22 cellular contexts compared by ENCODE assay signal in the genomic region with DNA sequence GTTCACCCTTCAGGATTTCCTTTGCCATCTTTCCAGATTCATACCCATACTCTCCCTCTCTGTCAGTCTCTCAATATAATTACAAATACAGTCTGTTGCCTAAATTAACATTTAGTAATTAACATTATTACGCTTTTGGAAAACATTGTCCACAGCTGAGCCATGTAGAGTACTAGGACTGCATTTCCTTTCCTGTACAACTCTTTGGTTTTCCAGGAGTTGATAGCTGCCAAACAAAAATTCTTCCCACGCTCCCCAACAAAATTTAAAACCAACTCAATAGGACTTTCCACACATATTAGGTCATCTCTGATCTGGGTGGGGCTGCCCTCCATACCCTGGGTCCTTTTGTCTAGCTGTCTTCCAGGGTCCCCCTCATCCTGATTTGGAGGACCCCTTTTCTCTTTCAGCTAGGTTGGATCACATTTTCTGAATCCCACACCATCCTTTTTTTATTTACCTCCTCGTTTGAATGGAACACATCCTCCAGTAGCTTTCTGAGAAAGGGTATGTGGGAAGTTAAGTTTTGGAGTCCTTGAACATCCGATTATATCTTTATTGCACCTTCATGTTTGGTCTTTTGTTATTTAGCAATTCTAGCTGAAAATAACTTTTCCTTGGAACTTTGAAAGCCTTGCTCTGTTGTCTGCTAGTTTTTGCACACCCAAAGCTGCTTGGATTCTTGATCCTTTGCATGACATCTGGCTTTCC. TPM values are rescaled to one million over a fixed set of nuclear protein-coding genes. Genes with fewer than 3 reads are reported as not detected.
DNase-seq lines count a peak whose midpoint lies in the region; ATAC-seq, FAIRE-seq and TF ChIP-seq lines count a peak whose summit lies in the region.
"Had no signal": no experiment of that assay in that cellular context is flagged by ENCODE, and none has a peak within 500 bp of the region (broad histone marks: within the 10 kb centered on the region; RNA-seq: fewer than 3 reads in every experiment).

No MANE protein-coding gene starts in this region.

- no peak overlapping the region for H3K9ac ChIP-seq in K562 (ENCODE audit: insufficient read depth in 1 of 2, low read depth in 2 of 2, low read length in 2 of 2)

- POLR2A ChIA-PET in A549 (lab: Yijun Ruan, JAX), result no interaction called here
- POLR2A ChIA-PET in HEK293 (lab: Yijun Ruan, JAX), result interaction anchor here (0.5 kb wide), 1 partner anchor 30 kb away, joined by 4 read pairs; no protein-coding TSS in a partner anchor
- POLR2A ChIA-PET in K562 (lab: Yijun Ruan, JAX), result interaction anchor here (0.8 to 1.5 kb wide), 4 partner anchors 10 to 49 kb away, joined by 3 read pairs; no protein-coding TSS in a partner anchor

- no peak overlapping the region for H3K27ac Mint-ChIP-seq in T-helper 17 cell
- H3K27ac Mint-ChIP-seq: CD4-positive, alpha-beta memory T cell; HFFc6 had no signal

- H3K27ac ChIP-seq in A549, result no peak overlapping the region
- H3K27ac ChIP-seq in HEK293 (ENCODE audit: extremely low read depth, low read depth, low read length), result no peak overlapping the region
- no peak overlapping the region for H3K27ac ChIP-seq in K562 (ENCODE audit: extremely low read depth, low read depth, low read length)

- TF ChIP-seq POLR2A in A549 (IDR thresholded peaks at IDR 0.05; ENCODE audit: low read length) (no peak), K562 (conservative IDR thresholded peaks at IDR 0.05) (no peak)

- H3K4me3 Mint-ChIP-seq in T-helper 17 cell, result no peak overlapping the region
- H3K4me3 Mint-ChIP-seq: CD4-positive, alpha-beta memory T cell; HFFc6 had no signal

- in situ Hi-C loops in K562 (cut with MboI), result no loop called here

- H3K4me2 ChIP-seq in A549 (no peak overlapping the region), K562 (ENCODE audit: insufficient read depth, low read length) (no peak overlapping the region)

- peaks cover 47% of the 10 kb centered on the region for H3K27me3 Mint-ChIP-seq in T-helper 17 cell

- peaks cover 0 to 11% of the 10 kb centered on the region in 2 experiments; a peak in 2 of 5 replicates for H3K27me3 ChIP-seq in K562 (ENCODE audit: control insufficient read depth in 2 of 2, insufficient read depth in 2 of 2, low read length in 2 of 2)

- intact Hi-C loops in K562 (cut with micrococcal nuclease), result no loop called here

- ATAC-seq in A549 (no peak), K562 (no peak), T-helper 17 cell (no peak)

- no peaks in the 10 kb centered on the region for H3K4me1 Mint-ChIP-seq in T-helper 17 cell
- H3K4me1 Mint-ChIP-seq: CD4-positive, alpha-beta memory T cell had no signal

- TF ChIP-seq CTCF in A549 (IDR thresholded peaks at IDR 0.05) (no peak), HEK293 (tag by site-specific recombination; IDR thresholded peaks at IDR 0.05) (no peak), K562 (IDR thresholded peaks at IDR 0.05 in 2 of 3, conservative IDR thresholded peaks at IDR 0.05 in 1 of 3; ENCODE audit: insufficient read depth in 2 of 3, low read depth in 1 of 3, low read length in 3 of 3) (no peak)

- TF ChIP-seq RAD21 in A549 (conservative IDR thresholded peaks at IDR 0.05 in 1 of 2, IDR thresholded peaks at IDR 0.05 in 1 of 2) (no peak), K562 (CRISPR knock-in tag; conservative IDR thresholded peaks at IDR 0.05 in 1 of 2, IDR thresholded peaks at IDR 0.05 in 1 of 2) (no peak)

- H3K9me1 ChIP-seq in K562 (ENCODE audit: control insufficient read depth, insufficient read depth, low read length), result no peaks in the 10 kb centered on the region

- H3K36me3 ChIP-seq in HEK293 (ENCODE audit: control insufficient read depth in 2 of 2, insufficient read depth in 1 of 2, low read length in 2 of 2) (no peaks in the 10 kb centered on the region), K562 (ENCODE audit: control insufficient read depth, insufficient read depth, low read length) (no peaks in the 10 kb centered on the region)

- H3K9me3 ChIP-seq in A549 (peaks cover 30% of the 10 kb centered on the region), HEK293 (ENCODE audit: control insufficient read depth, insufficient read depth, low read depth, low read length) (no peaks in the 10 kb centered on the region), K562 (replicated peaks; ENCODE audit: control insufficient read depth, insufficient read depth, low read depth, low read length) (peaks cover 11% of the 10 kb centered on the region), T-helper 17 cell (ENCODE audit: control insufficient read depth, low read length, poor library complexity, severe bottlenecking) (peaks cover 7% of the 10 kb centered on the region)

- BruUV-seq in K562 (replicated peaks; lab: Mats Ljungman, UMichigan), result no TSS peak

- H3K79me2 ChIP-seq in K562 (ENCODE audit: control insufficient read depth, insufficient read depth, low read length), result no peaks in the 10 kb centered on the region

- DNase-seq in A549 (ENCODE audit: low read depth in 1 of 2, low spot score in 1 of 2) (no peak), K562 (ENCODE audit: extremely low read depth in 1 of 4, low spot score in 3 of 4) (no peak), retina (no peak), NCI-H345 treated with DMSO at 0.1 percent for 48 hours (lab: John Stamatoyannopoulos, UW; ENCODE audit: unreplicated experiment) (no peak), T-helper 17 cell (no peak)
- DNase-seq: 8988T, C1 segment of cervical spinal cord, Calu3, COR-L47, DMS53, DMS79 treated with DMSO at 0.1 percent for 48 hours, GOT3, H7, HCEC 1CT, HFFc6 had no signal

- FAIRE-seq in A549 (lab: Jason Lieb, UNC), result no peak
- no peak for FAIRE-seq in K562 (lab: Jason Lieb, UNC)
- FAIRE-seq: GM12892 had no signal

- H3K4me3 ChIP-seq in A549, result no peak overlapping the region
- H3K4me3 ChIP-seq in HEK293 (ENCODE audit: low read depth, low read length), result no peak overlapping the region
- no peak overlapping the region for H3K4me3 ChIP-seq in K562

- no peaks in the 10 kb centered on the region for H4K20me1 ChIP-seq in K562 (replicated peaks; ENCODE audit: control insufficient read depth, insufficient read depth, low read length)

- whole genome bisulfite sequencing in A549 (ENCODE audit: missing lambda C conversion rate), result 26% methylated on average over 4 of the region's 4 CpGs
- 7% methylated on average over 4 of the region's 4 CpGs for WGBS in K562 (ENCODE audit: insufficient coverage, low coverage, missing lambda C conversion rate)

- H3K4me1 ChIP-seq in A549 (no peaks in the 10 kb centered on the region), HEK293 (ENCODE audit: control insufficient read depth, insufficient read depth, low read length) (no peaks in the 10 kb centered on the region; the same call in 1 of the 2 replicates), K562 (replicated peaks in 1 of 2; ENCODE audit: control insufficient read depth in 2 of 2, insufficient read depth in 2 of 2, low read length in 2 of 2) (peaks cover 9 to 45% of the 10 kb centered on the region in 2 experiments; a peak in 4 of 5 replicates)

- no peak for TF ChIP-seq EP300 in A549 (IDR thresholded peaks at IDR 0.05)
- TF ChIP-seq EP300 in K562 (IDR thresholded peaks at IDR 0.05; ENCODE audit: low read length), result no peak

- H3K36me3 Mint-ChIP-seq in T-helper 17 cell (ENCODE audit: low read depth), result peaks cover 2% of the 10 kb centered on the region
- H3K36me3 Mint-ChIP-seq: CD4-positive, alpha-beta memory T cell had no signal

- CTCF ChIA-PET in A549 (lab: Yijun Ruan, JAX) (interaction anchor here (0.7 to 2.2 kb wide), 8 partner anchors 12 to 164 kb away, joined by 3 to 16 read pairs (median 3); no protein-coding TSS in a partner anchor), HEK293 (lab: Yijun Ruan, JAX) (interaction anchor here (0.6 to 4.9 kb wide), 11 partner anchors 11 to 100 kb away, joined by 3 to 35 read pairs (median 5); no protein-coding TSS in a partner anchor), K562 (lab: Yijun Ruan, JAX; ENCODE audit: low intra/inter-chr PET ratio) (interaction anchor here (0.6 to 1.8 kb wide), 2 partner anchors 100 to 120 kb away, joined by 4 to 5 read pairs; no protein-coding TSS in a partner anchor)

- H2AFZ ChIP-seq in K562 (ENCODE audit: low read depth, low read length), result no peak overlapping the region

RNA-seq across cellular contexts. Expression of a gene that starts 17.7 kb away (rescaled TPM):
- polyA plus RNA-seq in A549 (2011; rRNA removed), result not detected in 2 replicates
- polyA plus RNA-seq in A549 (2012; cell fraction: cytosol; rRNA removed), result not detected in 2 replicates
- not detected in 2 replicates for polyA plus RNA-seq in A549 (2012; cell fraction: nucleus; rRNA removed)
- polyA plus RNA-seq in A549 (2017; fragmentation: RNase III; extraction: RNeasy Plus Mini Kit Qiagen cat#74134 plus additional on column Dnase treatment), result 0.01 TPM in 1 of 3 replicates, not detected in the others
- polyA minus RNA-seq in A549 (2011; rRNA and poly(A)+ RNA removed), result not detected in 2 replicates
- 0.12 TPM in 1 of 2 replicates, not detected in the other for total RNA-seq in K562 (2011; cell fraction: chromatin; rRNA removed; ENCODE audit: low replicate concordance)
- total RNA-seq in K562 (2011; cell fraction: nucleolus; rRNA removed), result not detected in 2 replicates
- total RNA-seq in K562 (2011; cell fraction: nucleoplasm; rRNA removed), result 0.08 TPM in 1 of 2 replicates, not detected in the other
- total RNA-seq in K562 (2014; rRNA removed), result not detected in 2 replicates
- total RNA-seq in K562 (2014; rRNA removed; fragmentation: Illumina TruSeq; extraction: Trizol), result not detected in 2 replicates
- total RNA-seq in K562 (2015; rRNA removed; fragmentation: Illumina TruSeq; extraction: Trizol), result not detected in 2 replicates
- total RNA-seq in K562 (2021), result not detected in 2 replicates
- polyA plus RNA-seq in K562 (2011; rRNA removed), result 0.01 TPM in 1 of 2 replicates, not detected in the other
- polyA plus RNA-seq in K562 (2011; cell fraction: cytosol; rRNA removed), result 0.01 and 0.04 TPM in 2 replicates
- 0.06 and 0.14 TPM in 2 replicates for polyA plus RNA-seq in K562 (2011; cell fraction: nucleus; rRNA removed)
- 0.01 and 0.07 TPM in 2 replicates for polyA plus RNA-seq in K562 (2012)
- not detected in 2 replicates for polyA plus RNA-seq in K562 (2014; fragmentation: Illumina TruSeq; extraction: Trizol)
- polyA plus RNA-seq in K562 (2014; fragmentation: Nextera tagmentation; extraction: Ambion mirVana), result not detected
- not detected in 2 replicates for polyA plus RNA-seq in K562 (2014; rRNA removed)
- polyA minus RNA-seq in K562 (2011; rRNA and poly(A)+ RNA removed), result 0.03 TPM in 1 of 2 replicates, not detected in the other
- not detected in 2 replicates for polyA minus RNA-seq in K562 (2011; cell fraction: cytosol; rRNA and poly(A)+ RNA removed)
- polyA minus RNA-seq in K562 (2011; cell fraction: nucleus; rRNA and poly(A)+ RNA removed), result not detected in 2 replicates
- total RNA-seq in T-helper 17 cell, result not detected
- total RNA-seq: A673; CD4-positive, alpha-beta memory T cell; Daoy; G401; H7; HFFc6 had no signal
- polyA plus RNA-seq: BJ; CD4-positive, alpha-beta memory T cell had no signal

RNA-seq across cellular contexts. Expression of a gene that starts 41.1 kb away (rescaled TPM):
- polyA plus RNA-seq in A549 (2011; rRNA removed) (2.7 and 4.7 TPM in 2 replicates), A549 (2017; fragmentation: RNase III; extraction: RNeasy Plus Mini Kit Qiagen cat#74134 plus additional on column Dnase treatment) (3.2 to 4.2 TPM (median 3.9 TPM) in 3 replicates), K562 (2011; rRNA removed) (8.3 and 13.2 TPM in 2 replicates), K562 (2014; fragmentation: Illumina TruSeq; extraction: Trizol) (6.0 and 6.4 TPM in 2 replicates), K562 (2014; fragmentation: Nextera tagmentation; extraction: Ambion mirVana) (1 to 10 TPM; 1.2 to 2.2 TPM), K562 (2014; rRNA removed) (10.1 and 11.9 TPM in 2 replicates)
- polyA plus RNA-seq in A549 (2012; cell fraction: cytosol; rRNA removed), result 4.8 and 6.9 TPM in 2 replicates
- polyA plus RNA-seq in A549 (2012; cell fraction: nucleus; rRNA removed), result 19.2 and 19.8 TPM in 2 replicates
- polyA minus RNA-seq in A549 (2011; rRNA and poly(A)+ RNA removed), result 4.5 and 6.4 TPM in 2 replicates
- 40.7 and 89.4 TPM in 2 replicates for total RNA-seq in K562 (2011; cell fraction: chromatin; rRNA removed; ENCODE audit: low replicate concordance)
- 37.1 and 44.7 TPM in 2 replicates for total RNA-seq in K562 (2011; cell fraction: nucleolus; rRNA removed)
- 35.0 and 38.7 TPM in 2 replicates for total RNA-seq in K562 (2011; cell fraction: nucleoplasm; rRNA removed)
- total RNA-seq in K562 (2014; rRNA removed) (3.2 and 5.0 TPM in 2 replicates), K562 (2014; rRNA removed; fragmentation: Illumina TruSeq; extraction: Trizol) (3.2 and 3.6 TPM in 2 replicates), K562 (2015; rRNA removed; fragmentation: Illumina TruSeq; extraction: Trizol) (3.8 and 4.3 TPM in 2 replicates), K562 (2021) (12.3 and 13.2 TPM in 2 replicates), T-helper 17 cell (1 to 10 TPM; 4.6 to 6.0 TPM)
- 12.0 and 13.1 TPM in 2 replicates for polyA plus RNA-seq in K562 (2011; cell fraction: cytosol; rRNA removed)
- 36.1 and 44.4 TPM in 2 replicates for polyA plus RNA-seq in K562 (2011; cell fraction: nucleus; rRNA removed)
- polyA plus RNA-seq in K562 (2012), result 5.6 and 7.6 TPM in 2 replicates
- polyA minus RNA-seq in K562 (2011; rRNA and poly(A)+ RNA removed), result 9.7 and 10.4 TPM in 2 replicates
- 7.3 and 10.2 TPM in 2 replicates for polyA minus RNA-seq in K562 (2011; cell fraction: cytosol; rRNA and poly(A)+ RNA removed)
- 5.4 and 7.0 TPM in 2 replicates for polyA minus RNA-seq in K562 (2011; cell fraction: nucleus; rRNA and poly(A)+ RNA removed)
